ENCODE assay signal across 20 cellular contexts in the genomic region with DNA sequence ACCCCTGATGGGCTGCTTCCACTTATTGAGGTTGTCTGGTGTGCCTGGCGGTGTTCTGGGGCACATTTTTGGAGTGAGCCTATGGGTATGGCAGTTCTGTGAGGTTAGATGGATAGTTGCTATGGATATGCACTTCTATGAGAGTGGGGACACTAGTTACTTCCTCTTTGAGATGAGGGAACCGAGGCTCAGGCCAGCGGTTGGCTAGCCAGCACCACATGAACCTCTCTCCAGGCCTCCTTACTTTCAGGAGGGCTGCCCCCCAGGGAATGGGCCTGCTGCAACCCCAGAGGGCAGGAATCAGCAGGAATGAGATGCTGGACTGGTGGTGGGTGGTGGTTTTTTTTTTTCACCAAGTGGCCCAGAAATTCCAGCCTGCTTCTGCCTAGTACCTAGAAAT. TPM values are rescaled to one million over a fixed set of nuclear protein-coding genes. Genes with fewer than 3 reads are reported as not detected.
"Had no signal": no experiment of that assay in that cellular context is flagged by ENCODE, and none has a peak within 500 bp of the region (broad histone marks: within the 10 kb centered on the region; RNA-seq: fewer than 3 reads in every experiment).

No MANE protein-coding gene starts in this region.

- DNase-seq: activated B cell treated with CpG ODN at 0.5 μM for 24 hours; activated CD4-positive, alpha-beta T cell treated with anti-CD3 and anti-CD28 coated beads for 48 hours; activated CD8-positive, alpha-beta memory T cell treated with anti-CD3 and anti-CD28 coated beads, Interleukin-2, amount 50 U/mL, for 4 hours; activated CD8-positive, alpha-beta T cell treated with anti-CD3 and anti-CD28 coated beads, Interleukin-2, amount 10 ng/mL, durations not matched to agents 7 days and 5 days; activated naive CD4-positive, alpha-beta T cell; activated naive CD8-positive, alpha-beta T cell treated with anti-CD3 and anti-CD28 coated beads, Interleukin-2, amount 10 ng/mL, durations not matched to agents 7 days and 5 days; central memory CD4-positive, alpha-beta T cell; colonic mucosa; stimulated activated CD4-positive, alpha-beta T cell treated with anti-CD3 and anti-CD28 coated beads, Interleukin-4, amount 100 ng/mL, for 1 hour; stimulated activated naive CD4-positive, alpha-beta T cell treated with Interleukin-2 at 50 U/mL for 16 hours; T1000 had no signal

- H3K9me3 Mint-ChIP-seq: activated B cell treated with CpG ODN at 0.5 μM for 24 hours; activated naive CD8-positive, alpha-beta T cell treated with anti-CD3 and anti-CD28 coated beads, Interleukin-2, amount 10 ng/mL, durations not matched to agents 7 days and 5 days; brain had no signal

- H3K27ac Mint-ChIP-seq: activated B cell treated with CpG ODN at 0.5 μM for 24 hours; activated CD8-positive, alpha-beta T cell treated with anti-CD3 and anti-CD28 coated beads, Interleukin-2, amount 10 ng/mL, durations not matched to agents 7 days and 5 days; activated naive CD8-positive, alpha-beta T cell treated with anti-CD3 and anti-CD28 coated beads, Interleukin-2, amount 10 ng/mL, durations not matched to agents 7 days and 5 days had no signal

- H3K27me3 Mint-ChIP-seq: activated B cell treated with CpG ODN at 0.5 μM for 24 hours; activated naive CD8-positive, alpha-beta T cell treated with anti-CD3 and anti-CD28 coated beads, Interleukin-2, amount 10 ng/mL, durations not matched to agents 7 days and 5 days; brain had no signal

- H3K4me3 Mint-ChIP-seq: activated B cell treated with CpG ODN at 0.5 μM for 24 hours; activated CD8-positive, alpha-beta T cell treated with anti-CD3 and anti-CD28 coated beads, Interleukin-2, amount 10 ng/mL, durations not matched to agents 7 days and 5 days; activated naive CD8-positive, alpha-beta T cell treated with anti-CD3 and anti-CD28 coated beads, Interleukin-2, amount 10 ng/mL, durations not matched to agents 7 days and 5 days had no signal

- ATAC-seq: activated CD8-positive, alpha-beta T cell treated with anti-CD3 and anti-CD28 coated beads, Interleukin-2, amount 10 ng/mL, durations not matched to agents 7 days and 5 days; gastroesophageal sphincter; heart right ventricle; left lobe of liver had no signal

- FAIRE-seq: endometrium had no signal

RNA-seq across cellular contexts. Expression of a gene that starts 13.5 kb away (rescaled TPM):
- total RNA-seq: skeletal muscle tissue, vagina had no signal

RNA-seq across cellular contexts. Expression of a gene that starts 24.7 kb away (rescaled TPM):
- total RNA-seq: activated B cell treated with CpG ODN at 0.5 μM for 24 hours, left lobe of liver, lung microvascular endothelial cell, renal cortical epithelial cell, vagina had no signal
